In the genomic region with DNA sequence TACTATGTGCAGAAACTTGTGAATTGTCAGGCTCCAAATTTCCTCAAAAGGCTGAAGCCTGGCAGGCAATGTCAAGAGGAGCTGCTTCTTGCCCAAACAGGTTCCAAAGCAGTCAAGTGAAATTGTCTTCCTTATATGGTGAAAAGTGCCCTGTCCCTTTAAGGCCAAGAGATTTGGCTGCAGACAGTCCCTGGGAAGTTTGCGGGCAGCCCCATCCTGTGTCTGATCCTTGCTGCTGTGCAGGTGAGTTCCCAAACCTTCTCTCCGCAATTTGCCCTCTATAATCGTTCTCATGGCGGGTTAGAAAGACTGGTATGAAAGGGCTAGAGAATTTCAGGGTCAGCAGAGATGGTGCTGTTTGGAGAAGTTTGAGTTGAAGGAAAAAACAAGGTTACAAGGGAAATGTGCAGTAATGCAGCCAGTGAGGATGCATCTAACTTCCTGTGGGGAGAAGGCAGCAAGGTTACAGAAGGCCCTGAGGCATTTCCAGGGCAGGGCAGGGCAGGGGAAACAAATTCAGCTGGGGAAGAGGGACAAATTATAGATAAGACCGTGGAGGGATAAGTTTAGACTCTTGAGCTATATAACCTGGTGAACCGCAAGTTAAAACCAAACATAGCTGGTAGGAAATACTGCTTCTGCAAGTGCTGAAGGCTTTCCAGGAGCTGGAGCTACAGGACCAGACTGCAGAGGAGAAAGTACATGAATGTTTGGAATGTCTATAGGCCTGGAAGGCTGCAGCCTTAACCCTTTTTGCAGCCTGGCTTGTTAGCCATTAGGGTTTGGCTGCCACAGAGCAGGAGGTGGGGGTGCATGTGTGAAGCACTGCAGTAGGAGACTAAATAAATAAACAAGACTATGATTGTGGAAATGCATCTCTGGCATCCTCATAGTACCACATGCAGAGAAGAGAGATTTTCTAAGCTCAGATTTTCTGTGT, we compare ENCODE assay signal across 12 cellular contexts.
DNase-seq lines count a peak whose midpoint lies in the region; ATAC-seq and TF ChIP-seq lines count a peak whose summit lies in the region.
"Had no signal": no experiment of that assay in that cellular context is flagged by ENCODE, and none has a peak within 500 bp of the region (broad histone marks: within the 10 kb centered on the region; RNA-seq: fewer than 3 reads in every experiment).

No MANE protein-coding gene starts in this region.

- H3K4me3 ChIP-seq in PC-9 (peak overlapping the region; percentile 38; the same call in 1 of the 2 replicates), fibroblast of mammary gland (ENCODE audit: control insufficient read depth, low read depth, low read length) (no peak overlapping the region)
- H3K4me3 ChIP-seq: GM12878 had no signal

- ATAC-seq in HG03039 (IDR thresholded peaks at IDR 0.05; ENCODE audit: unreplicated experiment) (no peak), HG02642 (IDR thresholded peaks at IDR 0.05; ENCODE audit: poor library complexity, unreplicated experiment) (no peak)
- ATAC-seq: activated CD8-positive, alpha-beta memory T cell treated with anti-CD3 and anti-CD28 coated beads, Interleukin-2, amount 10 ng/mL, durations not matched to agents 7 days and 5 days; GM12878 had no signal

- H3K4me2 ChIP-seq in PC-9, result peak overlapping the region; percentile 70

- DNase-seq in DMS114 treated with DMSO at 0.1 percent for 48 hours (lab: John Stamatoyannopoulos, UW; ENCODE audit: unreplicated experiment) (peak; percentile 59), PC-9 (peak; percentile 69 to 73), fibroblast of mammary gland (ENCODE audit: low read depth) (peak; percentile 61), SKM-1 (lab: John Stamatoyannopoulos, UW; ENCODE audit: unreplicated experiment) (no peak)
- DNase-seq in activated naive CD4-positive, alpha-beta T cell treated with anti-CD3 and anti-CD28 coated beads, Interleukin-2, amount 50 U/mL, for 16 hours, result no peak
- DNase-seq: activated CD8-positive, alpha-beta memory T cell treated with anti-CD3 and anti-CD28 coated beads, Interleukin-2, amount 10 ng/mL, durations not matched to agents 7 days and 5 days; NCI-H187 treated with DMSO at 0.1 percent for 48 hours had no signal

- no TSS peak for BruUV-seq in PC-9 (replicated peaks; lab: Mats Ljungman, UMichigan)

- no peaks in the 10 kb centered on the region for H3K9me3 ChIP-seq in PC-9 (ENCODE audit: insufficient read depth, low read depth)
- H3K9me3 ChIP-seq: neutrophil had no signal

- POLR2A ChIA-PET in PC-9 (lab: Charles Lee; ENCODE audit: unreplicated experiment), result interaction anchor here (0.5 to 0.8 kb wide), 4 partner anchors 31 to 1047 kb away, joined by 3 to 8 read pairs (median 4); no protein-coding TSS in a partner anchor

- H4K20me1 ChIP-seq in PC-9 (ENCODE audit: insufficient read depth), result no peaks in the 10 kb centered on the region

- H3K36me3 Mint-ChIP-seq in nephron (ENCODE audit: low read depth), result no peaks in the 10 kb centered on the region
- H3K36me3 Mint-ChIP-seq: activated CD8-positive, alpha-beta memory T cell treated with anti-CD3 and anti-CD28 coated beads, Interleukin-2, amount 10 ng/mL, durations not matched to agents 7 days and 5 days had no signal

- no peaks in the 10 kb centered on the region for H3K27me3 ChIP-seq in PC-9 (ENCODE audit: insufficient read depth, low read depth)
- H3K27me3 ChIP-seq: neutrophil had no signal

- peaks cover 28% of the 10 kb centered on the region for H3F3A ChIP-seq in PC-9 (ENCODE audit: insufficient read depth, low read depth)

- H3K4me3 Mint-ChIP-seq in nephron, result peak overlapping the region; percentile 73 to 84 (median 82)
- H3K4me3 Mint-ChIP-seq: activated CD8-positive, alpha-beta memory T cell treated with anti-CD3 and anti-CD28 coated beads, Interleukin-2, amount 10 ng/mL, durations not matched to agents 7 days and 5 days had no signal

- no peaks in the 10 kb centered on the region for H3K36me3 ChIP-seq in PC-9 (ENCODE audit: low read depth)
- H3K36me3 ChIP-seq: neutrophil had no signal

- no peaks in the 10 kb centered on the region for H3K9me3 Mint-ChIP-seq in nephron

- peak overlapping the region; percentile 57 for H2AFZ ChIP-seq in PC-9

- H3K4me1 ChIP-seq in PC-9 (replicated peaks; ENCODE audit: insufficient read depth), result peaks cover 23% of the 10 kb centered on the region

- no peaks in the 10 kb centered on the region for H3K9me2 ChIP-seq in PC-9 (ENCODE audit: insufficient read depth)

- H3K4me1 Mint-ChIP-seq in nephron, result peaks cover 33% of the 10 kb centered on the region
- H3K4me1 Mint-ChIP-seq: activated CD8-positive, alpha-beta memory T cell treated with anti-CD3 and anti-CD28 coated beads, Interleukin-2, amount 10 ng/mL, durations not matched to agents 7 days and 5 days had no signal

- peak overlapping the region; percentile 83 to 90 (median 84) for H3K27ac Mint-ChIP-seq in nephron
- H3K27ac Mint-ChIP-seq: activated CD8-positive, alpha-beta memory T cell treated with anti-CD3 and anti-CD28 coated beads, Interleukin-2, amount 10 ng/mL, durations not matched to agents 7 days and 5 days had no signal

- H3K27ac ChIP-seq in PC-9, result no peak overlapping the region
- H3K27ac ChIP-seq: neutrophil had no signal

- CTCF ChIA-PET in PC-9 (lab: Charles Lee), result interaction anchor here (0.5 to 1.3 kb wide), 5 partner anchors 53 to 266 kb away, joined by 3 to 5 read pairs (median 4); no protein-coding TSS in a partner anchor

- no peaks in the 10 kb centered on the region for H3K79me2 ChIP-seq in PC-9 (ENCODE audit: low read depth)

- no peaks in the 10 kb centered on the region for H3K27me3 Mint-ChIP-seq in nephron (ENCODE audit: low read depth)
- H3K27me3 Mint-ChIP-seq: activated CD8-positive, alpha-beta memory T cell treated with anti-CD3 and anti-CD28 coated beads, Interleukin-2, amount 10 ng/mL, durations not matched to agents 7 days and 5 days had no signal

- intact Hi-C loops in PC-9 (cut with micrococcal nuclease; ENCODE audit: unreplicated experiment), result loop anchor here (1.0 to 2.0 kb wide), 7 partner anchors 33 to 314 kb away; no protein-coding TSS in a partner anchor

- no peak for TF ChIP-seq CTCF in PC-9 (conservative IDR thresholded peaks at IDR 0.05)
- TF ChIP-seq CTCF in fibroblast of mammary gland (conservative IDR thresholded peaks at IDR 0.05; ENCODE audit: control insufficient read depth, insufficient read depth, low read depth, low read length), result no peak
- TF ChIP-seq CTCF in nephron (IDR thresholded peaks at IDR 0.05; ENCODE audit: unreplicated experiment in 3 of 3), result no peak

Comparison
In these comparisons a context has a peak if more than half of its experiments do, and no peak if none do; other contexts are left out.
1. DNase-seq: peak in DMS114 treated with DMSO at 0.1 percent for 48 hours (single experiment), PC-9 (2 of 2) and fibroblast of mammary gland (single experiment); none in activated naive CD4-positive, alpha-beta T cell treated with anti-CD3 and anti-CD28 coated beads, Interleukin-2, amount 50 U/mL, for 16 hours (single experiment) and SKM-1 (single experiment).